Comparison of ENCODE assay signal across 19 cellular contexts in the genomic region with DNA sequence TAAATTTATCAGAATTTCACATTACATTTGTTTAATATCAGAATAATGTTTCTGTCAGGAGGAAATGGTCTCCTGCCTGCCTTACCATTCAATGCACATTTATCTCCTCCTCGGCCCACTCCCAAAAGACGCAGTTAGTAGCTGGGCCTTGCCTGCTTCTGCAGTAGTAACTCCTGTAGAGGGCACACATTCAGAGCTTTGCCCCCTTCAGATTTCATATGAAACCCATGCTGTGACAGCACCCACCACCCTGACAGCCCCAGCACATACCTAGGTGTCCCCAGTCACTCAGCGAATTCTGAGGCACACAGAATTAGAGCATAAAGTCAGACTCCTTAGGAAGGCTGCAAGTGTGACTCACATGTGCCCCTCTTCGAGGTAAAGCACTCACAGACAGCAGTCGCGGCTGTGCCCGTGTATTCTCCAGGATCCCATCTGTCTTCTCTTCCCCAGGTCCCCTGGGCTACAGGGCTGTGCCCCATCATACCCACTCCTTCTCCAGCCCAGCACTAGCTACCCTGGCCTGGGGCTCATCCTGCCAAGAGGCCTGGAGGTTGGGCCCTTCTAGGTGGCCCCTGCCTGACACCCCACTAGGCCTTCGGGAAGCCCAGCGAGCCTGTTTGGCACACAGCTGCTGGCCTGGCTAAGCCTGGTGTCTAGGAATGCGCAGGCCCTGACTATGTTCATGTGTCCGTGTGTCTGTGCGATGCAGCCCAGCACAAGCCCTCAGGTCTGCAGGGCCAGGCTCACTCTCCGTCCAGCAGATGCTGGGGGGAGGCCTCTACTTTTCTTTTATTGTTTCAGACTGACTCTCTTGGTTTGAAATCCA. TPM values are rescaled to one million over a fixed set of nuclear protein-coding genes. Genes with fewer than 3 reads are reported as not detected.
DNase-seq lines count a peak whose midpoint lies in the region; ATAC-seq and TF ChIP-seq lines count a peak whose summit lies in the region.
"Had no signal": no experiment of that assay in that cellular context is flagged by ENCODE, and none has a peak within 500 bp of the region (broad histone marks: within the 10 kb centered on the region; RNA-seq: fewer than 3 reads in every experiment).

No MANE protein-coding gene starts in this region.

- TF ChIP-seq EP300 in ovary (IDR thresholded peaks at IDR 0.05), result no peak

- H3K27me3 ChIP-seq in right atrium auricular region (no peaks in the 10 kb centered on the region), ovary (no peaks in the 10 kb centered on the region)

- H3K36me3 Mint-ChIP-seq in activated naive CD4-positive, alpha-beta T cell treated with anti-CD3 and anti-CD28 coated beads, Interleukin-2, amount 50 U/mL, for 72 hours, result no peaks in the 10 kb centered on the region
- no peaks in the 10 kb centered on the region for H3K36me3 Mint-ChIP-seq in activated naive CD8-positive, alpha-beta T cell treated with anti-CD3 and anti-CD28 coated beads for 36 hours
- H3K36me3 Mint-ChIP-seq: natural killer cell had no signal

- peaks cover 57% of the 10 kb centered on the region for H3K36me3 ChIP-seq in right atrium auricular region
- H3K36me3 ChIP-seq in ovary, result no peaks in the 10 kb centered on the region

- TF ChIP-seq POLR2A in ovary (IDR thresholded peaks at IDR 0.05) (no peak), GM18505 (IDR thresholded peaks at IDR 0.05; ENCODE audit: borderline replicate concordance, extremely low read depth, insufficient read depth, insufficient read length) (no peak)

- H3K4me3 Mint-ChIP-seq in activated naive CD8-positive, alpha-beta T cell treated with anti-CD3 and anti-CD28 coated beads for 36 hours, result no peak overlapping the region
- H3K4me3 Mint-ChIP-seq: effector memory CD8-positive, alpha-beta T cell; natural killer cell had no signal

- ATAC-seq in activated naive CD4-positive, alpha-beta T cell treated with anti-CD3 and anti-CD28 coated beads, Interleukin-2, amount 50 U/mL, for 72 hours, result no peak
- ATAC-seq in HG02981 (IDR thresholded peaks at IDR 0.05; ENCODE audit: unreplicated experiment) (no peak), GM18505 (IDR thresholded peaks at IDR 0.05; ENCODE audit: unreplicated experiment) (no peak)
- ATAC-seq: effector memory CD8-positive, alpha-beta T cell; natural killer cell had no signal

- DNase-seq in activated naive CD4-positive, alpha-beta T cell treated with anti-CD3 and anti-CD28 coated beads, Interleukin-2, amount 50 U/mL, for 72 hours (ENCODE audit: low spot score in 2 of 2), result no peak
- DNase-seq in activated naive CD4-positive, alpha-beta T cell (lab: John Stamatoyannopoulos, UW), result no peak
- DNase-seq in right atrium auricular region (ENCODE audit: low spot score) (peak; percentile 58), ovary (peak in 4 of 5 donors; percentile 14 to 35 (median 26)), activated gamma-delta T cell (lab: John Stamatoyannopoulos, UW) (no peak)
- no peak for DNase-seq in activated naive CD8-positive, alpha-beta T cell treated with anti-CD3 and anti-CD28 coated beads for 36 hours
- DNase-seq: 8988T; activated effector memory CD4-positive, alpha-beta T cell treated with anti-CD3 and anti-CD28 coated beads, Interleukin-2, amount 50 U/mL, for 16 hours; DMS53; effector memory CD8-positive, alpha-beta T cell; HCEC 1CT; natural killer cell; NCI-H2029; NCI-H510A; SIG-M5 had no signal

- TF ChIP-seq CTCF in right atrium auricular region (IDR thresholded peaks at IDR 0.05) (no peak), ovary (IDR thresholded peaks at IDR 0.05) (no peak)

- H3K4me3 ChIP-seq in right atrium auricular region (no peak overlapping the region), ovary (no peak overlapping the region)
- H3K4me3 ChIP-seq: lung had no signal

- intact Hi-C loops in ovary (cut with DNase I), result no loop called here

- peak overlapping the region; percentile 67 to 74 for H3K27ac Mint-ChIP-seq in activated naive CD4-positive, alpha-beta T cell treated with anti-CD3 and anti-CD28 coated beads, Interleukin-2, amount 50 U/mL, for 72 hours
- no peak overlapping the region for H3K27ac Mint-ChIP-seq in activated naive CD8-positive, alpha-beta T cell treated with anti-CD3 and anti-CD28 coated beads for 36 hours
- H3K27ac Mint-ChIP-seq: natural killer cell had no signal

- H3K9me3 ChIP-seq in right atrium auricular region, result no peaks in the 10 kb centered on the region
- H3K9me3 ChIP-seq in ovary, result no peaks in the 10 kb centered on the region

- peaks cover 0 to 83% of the 10 kb centered on the region in 2 donors for H3K4me1 ChIP-seq in right atrium auricular region
- H3K4me1 ChIP-seq in ovary (ENCODE audit: insufficient read depth), result peaks cover 50% of the 10 kb centered on the region

- H3K4me1 Mint-ChIP-seq in activated naive CD8-positive, alpha-beta T cell treated with anti-CD3 and anti-CD28 coated beads for 36 hours, result peaks cover 12% of the 10 kb centered on the region

- no peaks in the 10 kb centered on the region for H3K27me3 Mint-ChIP-seq in activated naive CD8-positive, alpha-beta T cell treated with anti-CD3 and anti-CD28 coated beads for 36 hours

- 90 to 96% (median 93%) methylated on average over 13 of the region's 13 CpGs for WGBS in ovary, 3 donors

- no peaks in the 10 kb centered on the region for H3K9me3 Mint-ChIP-seq in activated naive CD4-positive, alpha-beta T cell treated with anti-CD3 and anti-CD28 coated beads, Interleukin-2, amount 50 U/mL, for 72 hours
- no peaks in the 10 kb centered on the region for H3K9me3 Mint-ChIP-seq in activated naive CD8-positive, alpha-beta T cell treated with anti-CD3 and anti-CD28 coated beads for 36 hours
- H3K9me3 Mint-ChIP-seq: effector memory CD8-positive, alpha-beta T cell; natural killer cell had no signal

- H3K27ac ChIP-seq in right atrium auricular region (peak overlapping the region; percentile 91 to 96), ovary (peak overlapping the region in 1 of 2 donors; percentile 76)
- H3K27ac ChIP-seq: C4-2B had no signal

RNA-seq across cellular contexts. Expression of gene DEPP1, which starts 4.7 kb away (rescaled TPM):
- 1 to 10 TPM in 1 of 2 donors, under 1 TPM in 1; 0.32 to 1.7 TPM for total RNA-seq in activated naive CD4-positive, alpha-beta T cell treated with anti-CD3 and anti-CD28 coated beads, Interleukin-2, amount 50 U/mL, for 72 hours
- total RNA-seq in right atrium auricular region (100 to 1,000 TPM in 1 of 2 donors, 10 to 100 TPM in 1; 68.8 to 143 TPM), ovary (100 to 1,000 TPM in 5 of 7 donors, 10 to 100 TPM in 2; 35.6 to 511 (median 174) TPM)
- 100 to 1,000 TPM in 1 of 2 donors, 10 to 100 TPM in 1; 56.7 to 603 TPM for polyA plus RNA-seq in ovary
- total RNA-seq in activated naive CD8-positive, alpha-beta T cell treated with anti-CD3 and anti-CD28 coated beads for 36 hours, result under 1 TPM; 0.12 to 0.49 TPM
- total RNA-seq: natural killer cell had no signal

RNA-seq across cellular contexts. Expression of gene ZNF22, which starts 17.4 kb away (rescaled TPM):
- total RNA-seq in activated naive CD4-positive, alpha-beta T cell treated with anti-CD3 and anti-CD28 coated beads, Interleukin-2, amount 50 U/mL, for 72 hours, result 10 to 100 TPM in 1 of 2 donors, 1 to 10 TPM in 1; 3.1 to 20.9 TPM
- total RNA-seq in right atrium auricular region, result 10 to 100 TPM; 19.3 to 20.5 TPM
- total RNA-seq in ovary, result 10 to 100 TPM; 19.4 to 38.0 (median 28.6) TPM
- polyA plus RNA-seq in ovary, result 10 to 100 TPM; 25.5 to 27.4 TPM
- 10 to 100 TPM; 45.6 to 47.6 TPM for total RNA-seq in activated naive CD8-positive, alpha-beta T cell treated with anti-CD3 and anti-CD28 coated beads for 36 hours

RNA-seq across cellular contexts. Expression of gene RASSF4, which starts 23.7 kb away (rescaled TPM):
- total RNA-seq in activated naive CD4-positive, alpha-beta T cell treated with anti-CD3 and anti-CD28 coated beads, Interleukin-2, amount 50 U/mL, for 72 hours, result 1 to 10 TPM; 1.5 to 4.1 TPM
- total RNA-seq in right atrium auricular region, result 10 to 100 TPM; 43.3 to 43.4 TPM
- 10 to 100 TPM in 3 of 7 donors, 1 to 10 TPM in 4; 4.8 to 21.9 (median 7.3) TPM for total RNA-seq in ovary
- 1 to 10 TPM; 8.1 to 9.7 TPM for polyA plus RNA-seq in ovary
- total RNA-seq in activated naive CD8-positive, alpha-beta T cell treated with anti-CD3 and anti-CD28 coated beads for 36 hours, result 1 to 10 TPM; 5.6 to 6.2 TPM

Comparison
In these comparisons a context has a peak if more than half of its experiments do, and no peak if none do; other contexts are left out.
1. DNase-seq: peak in right atrium auricular region (single experiment) and ovary (4 of 5); none in activated naive CD4-positive, alpha-beta T cell treated with anti-CD3 and anti-CD28 coated beads, Interleukin-2, amount 50 U/mL, for 72 hours (0 of 2), activated naive CD4-positive, alpha-beta T cell (0 of 4), activated naive CD8-positive, alpha-beta T cell treated with anti-CD3 and anti-CD28 coated beads for 36 hours (single experiment) and activated gamma-delta T cell (single experiment).
2. RNA of gene DEPP1, which starts 4.7 kb away (total RNA-seq): 35.6 to 511 TPM in ovary and 68.8 to 143 TPM in right atrium auricular region; 0.32 to 1.7 TPM in activated naive CD4-positive, alpha-beta T cell treated with anti-CD3 and anti-CD28 coated beads, Interleukin-2, amount 50 U/mL, for 72 hours and 0.12 to 0.49 TPM in activated naive CD8-positive, alpha-beta T cell treated with anti-CD3 and anti-CD28 coated beads for 36 hours; every median in the first group is over 10 times any median in the second.